In the genomic region with DNA sequence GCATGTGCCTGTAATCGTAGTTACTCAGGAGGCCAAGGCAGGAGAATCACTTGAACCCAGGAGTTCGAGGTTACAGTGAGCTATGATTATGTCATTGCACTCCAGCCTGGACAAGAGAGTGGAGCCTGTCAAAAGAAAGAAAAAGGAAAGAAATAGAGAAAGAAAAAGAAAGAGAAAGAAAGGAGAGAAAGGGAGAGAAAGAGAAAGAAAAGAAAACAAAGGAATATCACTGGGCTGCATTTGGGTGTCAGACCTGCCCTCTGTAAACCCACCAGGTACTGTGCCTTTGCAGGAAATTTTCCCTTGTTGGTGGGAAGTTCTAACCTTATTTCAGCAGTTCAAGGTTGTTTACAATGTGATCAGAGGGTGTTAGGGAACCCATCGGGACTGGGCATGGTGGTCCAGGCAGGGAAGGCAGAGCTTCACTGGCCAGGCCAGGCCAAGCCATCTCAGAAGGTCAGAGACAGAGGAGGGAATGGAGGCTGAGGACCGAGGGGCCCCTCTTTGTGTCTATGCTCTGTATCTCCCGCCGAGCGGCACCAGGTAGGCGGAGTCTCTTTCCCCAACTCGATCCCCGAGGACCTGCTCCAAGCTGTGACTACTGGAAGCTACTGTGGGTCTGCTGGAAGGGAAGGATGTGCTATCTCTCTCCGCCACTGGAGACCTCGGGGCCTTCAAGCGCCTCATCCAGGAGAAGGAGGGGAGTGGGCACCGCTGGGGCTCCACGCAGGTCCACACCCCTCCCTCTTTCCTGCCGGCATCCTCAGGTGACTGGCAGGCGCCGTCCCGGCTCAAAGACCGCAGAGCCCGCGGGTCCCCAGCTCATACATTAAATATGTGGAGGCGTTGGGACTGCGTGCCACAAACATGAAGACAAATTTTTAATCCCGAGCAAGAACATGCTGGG, we compare ENCODE assay signal across 16 cellular contexts. TPM values are rescaled to one million over a fixed set of nuclear protein-coding genes. Genes with fewer than 3 reads are reported as not detected.
A peak's percentile ranks its signal among the peaks of the same experiment; 100 is the strongest.
DNase-seq lines count a peak whose midpoint lies in the region; ATAC-seq and TF ChIP-seq lines count a peak whose summit lies in the region.
"Had no signal": no experiment of that assay in that cellular context is flagged by ENCODE, and none has a peak within 500 bp of the region (broad histone marks: within the 10 kb centered on the region; RNA-seq: fewer than 3 reads in every experiment).

No MANE protein-coding gene starts in this region.

- no peak overlapping the region for H3K27ac Mint-ChIP-seq in mesothelial cell of epicardium
- H3K27ac Mint-ChIP-seq: B cell; stimulated activated naive CD8-positive, alpha-beta T cell treated with anti-CD3 and anti-CD28 coated beads, Interleukin-15, Interleukin-2, amounts not matched to agents 100 ng/mL and 50 ng/mL, for 24 hours had no signal

- intact Hi-C loops in body of pancreas (cut with DNase I), result no loop called here

- H3K27me3 ChIP-seq in HUES6 (ENCODE audit: control insufficient read depth, insufficient read depth, low read length) (peaks cover 81% of the 10 kb centered on the region), body of pancreas (peaks cover 0 to 21% of the 10 kb centered on the region in 2 donors)

- H3K36me3 Mint-ChIP-seq in mesothelial cell of epicardium, result no peaks in the 10 kb centered on the region

- peak overlapping the region; percentile 31 for H3K4me3 Mint-ChIP-seq in mesothelial cell of epicardium
- H3K4me3 Mint-ChIP-seq: B cell; stimulated activated naive CD8-positive, alpha-beta T cell treated with anti-CD3 and anti-CD28 coated beads, Interleukin-15, Interleukin-2, amounts not matched to agents 100 ng/mL and 50 ng/mL, for 24 hours had no signal

- no peak overlapping the region for H3K9ac ChIP-seq in HUES6 (ENCODE audit: low read length)
- H3K9ac ChIP-seq: parathyroid adenoma had no signal

- TF ChIP-seq CTCF in mesothelial cell of epicardium (IDR thresholded peaks at IDR 0.05; ENCODE audit: unreplicated experiment) (no peak), body of pancreas (IDR thresholded peaks at IDR 0.05) (no peak)

- peak; percentile 48 for DNase-seq in DMS153 treated with DMSO at 0.1 percent for 48 hours (lab: John Stamatoyannopoulos, UW; ENCODE audit: unreplicated experiment)
- DNase-seq in astrocyte of the hippocampus (ENCODE audit: low read depth, low spot score), result peak; percentile 46
- no peak for DNase-seq in mesothelial cell of epicardium (ENCODE audit: low spot score in 2 of 2, unreplicated experiment in 2 of 2)
- DNase-seq in body of pancreas, result no peak
- no peak for DNase-seq in activated gamma-delta T cell treated with Interleukin-2 at 50 U/mL for 16 hours
- DNase-seq: activated CD4-positive, alpha-beta T cell treated with anti-CD3 and anti-CD28 coated beads, Interleukin-2, amount 50 U/mL, for 4 hours; Karpas-422; NCI-H146 had no signal

- 36 to 44% methylated on average over 18 to 25 of the region's 25 CpGs for WGBS in body of pancreas, 2 donors

- no peak for TF ChIP-seq POLR2A in body of pancreas (IDR thresholded peaks at IDR 0.05)

- H3K36me3 ChIP-seq in HUES6 (ENCODE audit: control insufficient read depth, insufficient read depth, low read length), result no peaks in the 10 kb centered on the region
- H3K36me3 ChIP-seq in body of pancreas (replicated peaks in 1 of 2; ENCODE audit: insufficient read depth in 1 of 2, low read depth in 2 of 2), result no peaks in the 10 kb centered on the region
- H3K36me3 ChIP-seq: vagina had no signal

- H3K4me1 ChIP-seq in HUES6 (ENCODE audit: control insufficient read depth, insufficient read depth, low read length) (peaks cover 47% of the 10 kb centered on the region), body of pancreas (peaks cover 39% of the 10 kb centered on the region)

- no peaks in the 10 kb centered on the region for H3K9me3 Mint-ChIP-seq in mesothelial cell of epicardium
- H3K9me3 Mint-ChIP-seq: stimulated activated naive CD8-positive, alpha-beta T cell treated with anti-CD3 and anti-CD28 coated beads, Interleukin-15, Interleukin-2, amounts not matched to agents 100 ng/mL and 50 ng/mL, for 24 hours had no signal

- H3K9me3 ChIP-seq in HUES6 (ENCODE audit: control insufficient read depth, insufficient read depth, low read depth, low read length) (no peaks in the 10 kb centered on the region), body of pancreas (no peaks in the 10 kb centered on the region)
- H3K9me3 ChIP-seq: vagina had no signal

- H3K4me3 ChIP-seq in HUES6 (ENCODE audit: low read depth, low read length) (peak overlapping the region; percentile 52), body of pancreas (no peak overlapping the region)
- H3K4me3 ChIP-seq: vagina had no signal

- no peak for ATAC-seq in body of pancreas
- no peak for ATAC-seq in GM21825 (IDR thresholded peaks at IDR 0.05; ENCODE audit: unreplicated experiment)
- no peak for ATAC-seq in GM18867 (IDR thresholded peaks at IDR 0.05; ENCODE audit: unreplicated experiment)
- ATAC-seq: Right ventricle myocardium inferior had no signal

- H3K4me1 Mint-ChIP-seq in mesothelial cell of epicardium, result peaks cover 53% of the 10 kb centered on the region

- peaks cover 60% of the 10 kb centered on the region for H3K27me3 Mint-ChIP-seq in mesothelial cell of epicardium (ENCODE audit: low read depth)

- H3K27ac ChIP-seq in HUES6 (ENCODE audit: low read depth, low read length) (no peak overlapping the region), body of pancreas (no peak overlapping the region)
- H3K27ac ChIP-seq: parathyroid adenoma, vagina had no signal

RNA-seq across cellular contexts. Expression of a gene that starts 15.2 kb away (rescaled TPM):
- total RNA-seq in mesothelial cell of epicardium (15.9 to 17.5 TPM (median 16.8 TPM) in 3 replicates), body of pancreas (1 to 10 TPM; 1.6 to 1.8 TPM)

RNA-seq across cellular contexts. Expression of a gene that starts 15.6 kb away (rescaled TPM):
- total RNA-seq in mesothelial cell of epicardium, result 14.8 to 17.4 TPM (median 17.1 TPM) in 3 replicates
- total RNA-seq in body of pancreas, result 10 to 100 TPM; 23.4 to 61.7 TPM

RNA-seq across cellular contexts. Expression of a gene that starts 15.7 kb away (rescaled TPM):
- total RNA-seq in mesothelial cell of epicardium (1.2 to 1.8 TPM (median 1.8 TPM) in 3 replicates), body of pancreas (under 1 TPM; 0.52 to 0.66 TPM)

RNA-seq across cellular contexts. Expression of a gene that starts 47.0 kb away (rescaled TPM):
- total RNA-seq in mesothelial cell of epicardium (107 to 111 TPM (median 110 TPM) in 3 replicates), body of pancreas (10 to 100 TPM; 29.7 to 38.4 TPM)

RNA-seq across cellular contexts. Expression of a gene that starts 59.2 kb away (rescaled TPM):
- total RNA-seq in mesothelial cell of epicardium (11.7 to 13.9 TPM (median 12.4 TPM) in 3 replicates), body of pancreas (1 to 10 TPM; 1.8 to 2.3 TPM)

Comparison
In these comparisons a context has a peak if more than half of its experiments do, and no peak if none do; other contexts are left out.
1. DNase-seq: peak in DMS153 treated with DMSO at 0.1 percent for 48 hours (single experiment) and astrocyte of the hippocampus (single experiment); none in mesothelial cell of epicardium (0 of 2), body of pancreas (0 of 4) and activated gamma-delta T cell treated with Interleukin-2 at 50 U/mL for 16 hours (single experiment).